ENCODE assay signal across 17 cellular contexts in the genomic region with DNA sequence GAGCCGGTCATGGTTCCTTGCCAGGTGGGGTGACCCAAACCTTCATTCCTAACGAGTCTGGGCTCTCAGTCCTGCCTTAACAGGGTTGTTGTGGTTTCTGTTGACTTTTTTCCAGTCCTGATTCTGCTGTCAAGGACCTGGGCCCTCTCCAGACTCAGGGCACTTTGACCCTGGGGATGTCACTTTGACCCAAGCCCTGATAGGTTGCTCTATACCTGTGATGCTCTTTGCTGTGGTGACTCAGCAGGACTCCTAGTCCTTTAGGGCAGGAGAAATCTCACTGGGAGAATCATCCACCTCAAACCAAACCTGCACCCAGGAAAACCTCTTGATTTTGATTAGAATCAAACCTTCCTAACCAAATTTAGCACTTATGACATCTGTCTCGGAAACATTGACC. TPM values are rescaled to one million over a fixed set of nuclear protein-coding genes. Genes with fewer than 3 reads are reported as not detected.
DNase-seq lines count a peak whose midpoint lies in the region; ATAC-seq and TF ChIP-seq lines count a peak whose summit lies in the region.
"Had no signal": no experiment of that assay in that cellular context is flagged by ENCODE, and none has a peak within 500 bp of the region (broad histone marks: within the 10 kb centered on the region; RNA-seq: fewer than 3 reads in every experiment).

No MANE protein-coding gene starts in this region.

- no peak overlapping the region for H3K4me3 ChIP-seq in endodermal cell (ENCODE audit: low read length)
- peak overlapping the region in 1 of 3 donors; percentile 3 for H3K4me3 ChIP-seq in liver (ENCODE audit: low read depth in 1 of 3, low read length in 3 of 3)
- H3K4me3 ChIP-seq in osteoblast (ENCODE audit: insufficient read depth, low read length), result no peak overlapping the region
- H3K4me3 ChIP-seq: A549 had no signal

- no peaks in the 10 kb centered on the region for H4K20me1 ChIP-seq in osteoblast (ENCODE audit: insufficient read depth, low read length)

- TF ChIP-seq CTCF in endodermal cell (conservative IDR thresholded peaks at IDR 0.05) (no peak), liver (IDR thresholded peaks at IDR 0.05; ENCODE audit: low read depth, low read length, missing input control) (no peak), osteoblast (IDR thresholded peaks at IDR 0.05; ENCODE audit: extremely low read depth, low read depth, low read length) (no peak), natural killer cell (IDR thresholded peaks at IDR 0.05) (no peak)

- H3K27ac ChIP-seq in endodermal cell (ENCODE audit: low read depth, low read length) (no peak overlapping the region), liver (ENCODE audit: low read depth in 1 of 2, low read length in 2 of 2) (peak overlapping the region; percentile 86 to 89), osteoblast (ENCODE audit: low read depth, low read length) (no peak overlapping the region)
- H3K27ac ChIP-seq: A549, C4-2B had no signal

- H3K9ac ChIP-seq in endodermal cell (ENCODE audit: extremely low read depth, low read length, poor library complexity, severe bottlenecking) (no peak overlapping the region), liver (ENCODE audit: low read depth in 1 of 2, low read length in 2 of 2) (peak overlapping the region in 1 of 2 donors; percentile 67)

- H3K27me3 ChIP-seq in endodermal cell (ENCODE audit: control insufficient read depth, insufficient read depth, low read length, poor library complexity, severe bottlenecking) (peaks cover 15% of the 10 kb centered on the region), liver (ENCODE audit: control insufficient read depth in 4 of 4, insufficient read depth in 4 of 4, low read length in 3 of 4) (no peaks in the 10 kb centered on the region), osteoblast (ENCODE audit: insufficient read depth, low read length) (peaks cover 8% of the 10 kb centered on the region)

- no peak overlapping the region for H3K4me3 Mint-ChIP-seq in endodermal cell
- H3K4me3 Mint-ChIP-seq in natural killer cell, result no peak overlapping the region
- H3K4me3 Mint-ChIP-seq: CD4-positive, alpha-beta memory T cell; H9 had no signal

- H3K9me3 ChIP-seq in endodermal cell (ENCODE audit: control insufficient read depth, low read length), result no peaks in the 10 kb centered on the region
- no peaks in the 10 kb centered on the region for H3K9me3 ChIP-seq in liver (ENCODE audit: control insufficient read depth in 4 of 4, low read length in 3 of 4)
- no peaks in the 10 kb centered on the region for H3K9me3 ChIP-seq in osteoblast (ENCODE audit: low read depth, low read length)
- H3K9me3 ChIP-seq: A549, BE2C had no signal

- H3K27ac Mint-ChIP-seq in endodermal cell, result no peak overlapping the region
- H3K27ac Mint-ChIP-seq in natural killer cell, result no peak overlapping the region
- H3K27ac Mint-ChIP-seq: CD4-positive, alpha-beta memory T cell; H9 had no signal

- intact Hi-C loops in natural killer cell (cut with micrococcal nuclease), result no loop called here

- H3K9me3 Mint-ChIP-seq in endodermal cell, result peaks cover 6% of the 10 kb centered on the region
- no peaks in the 10 kb centered on the region for H3K9me3 Mint-ChIP-seq in natural killer cell

- TF ChIP-seq RAD21 in liver (IDR thresholded peaks at IDR 0.05), result peak; percentile 51 to 65

- no peaks in the 10 kb centered on the region for H3K79me2 ChIP-seq in osteoblast (ENCODE audit: insufficient read depth, low read length)

- no peak overlapping the region for H3K4me2 ChIP-seq in osteoblast (ENCODE audit: insufficient read depth, low read length)
- H3K4me2 ChIP-seq: A549 had no signal

- peaks cover 17% of the 10 kb centered on the region for H3K27me3 Mint-ChIP-seq in endodermal cell (ENCODE audit: insufficient read depth)
- H3K27me3 Mint-ChIP-seq in natural killer cell (ENCODE audit: low read depth in 2 of 2), result peaks cover 10 to 17% of the 10 kb centered on the region in 2 donors

- no peak overlapping the region for H2AFZ ChIP-seq in osteoblast (ENCODE audit: low read length)

- 89 to 96% methylated on average over 3 of the region's 3 CpGs for WGBS in endodermal cell (ENCODE audit: insufficient coverage in 1 of 2, insufficient read length in 1 of 2), 2 experiments
- 35% methylated on average over 3 of the region's 3 CpGs for WGBS in liver

- no peaks in the 10 kb centered on the region for H3K36me3 Mint-ChIP-seq in endodermal cell (ENCODE audit: low read depth)
- no peaks in the 10 kb centered on the region for H3K36me3 Mint-ChIP-seq in natural killer cell
- H3K36me3 Mint-ChIP-seq: CD4-positive, alpha-beta memory T cell had no signal

- peaks cover 24% of the 10 kb centered on the region for H3K4me1 Mint-ChIP-seq in endodermal cell
- H3K4me1 Mint-ChIP-seq in natural killer cell, result peaks cover 0 to 6% of the 10 kb centered on the region in 2 donors
- H3K4me1 Mint-ChIP-seq: CD4-positive, alpha-beta memory T cell had no signal

- ATAC-seq in GM18867 (IDR thresholded peaks at IDR 0.05; ENCODE audit: unreplicated experiment) (no peak), natural killer cell (no peak)
- ATAC-seq: A549 had no signal

- peak; percentile 15 for DNase-seq in HuH-7.5 (ENCODE audit: low spot score)
- DNase-seq in endodermal cell, result peak; percentile 22
- DNase-seq in osteoblast (ENCODE audit: insufficient read length, low spot score, missing footprints), result peak; percentile 63
- no peak for DNase-seq in natural killer cell
- DNase-seq in NK-92 (lab: John Stamatoyannopoulos, UW; ENCODE audit: unreplicated experiment), result no peak
- DNase-seq: BE2C; CD4-positive, alpha-beta memory T cell; DND-41; GDM1; GOT3; H9 had no signal

- H3K4me1 ChIP-seq in endodermal cell (ENCODE audit: control insufficient read depth, insufficient read depth, low read length), result no peaks in the 10 kb centered on the region
- H3K4me1 ChIP-seq in liver (ENCODE audit: control insufficient read depth in 4 of 4, insufficient read depth in 4 of 4, low read length in 3 of 4), result peaks cover 6 to 30% (median 21%) of the 10 kb centered on the region in 4 donors
- no peaks in the 10 kb centered on the region for H3K4me1 ChIP-seq in osteoblast (ENCODE audit: insufficient read depth, low read length)
- H3K4me1 ChIP-seq: A549, BE2C had no signal

- H3K36me3 ChIP-seq in endodermal cell (ENCODE audit: control insufficient read depth, insufficient read depth, low read length) (no peaks in the 10 kb centered on the region), liver (ENCODE audit: control insufficient read depth in 4 of 4, insufficient read depth in 3 of 4, low read depth in 1 of 4, low read length in 3 of 4) (no peaks in the 10 kb centered on the region), osteoblast (ENCODE audit: insufficient read depth, low read length) (no peaks in the 10 kb centered on the region)
- H3K36me3 ChIP-seq: BE2C had no signal

TF ChIP-seq in liver, 16 proteins besides CTCF, POLR2A, EP300 and RAD21 (continues in another document):
- TF ChIP-seq, protein P1, sequence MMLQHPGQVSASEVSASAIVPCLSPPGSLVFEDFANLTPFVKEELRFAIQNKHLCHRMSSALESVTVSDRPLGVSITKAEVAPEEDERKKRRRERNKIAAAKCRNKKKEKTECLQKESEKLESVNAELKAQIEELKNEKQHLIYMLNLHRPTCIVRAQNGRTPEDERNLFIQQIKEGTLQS (IDR thresholded peaks at IDR 0.05), result peak; percentile 82
- peak in 1 of 2 donors; percentile 33 for TF ChIP-seq EGR1 (IDR thresholded peaks at IDR 0.05; ENCODE audit: low read depth in 2 of 2)
- TF ChIP-seq, protein P2, sequence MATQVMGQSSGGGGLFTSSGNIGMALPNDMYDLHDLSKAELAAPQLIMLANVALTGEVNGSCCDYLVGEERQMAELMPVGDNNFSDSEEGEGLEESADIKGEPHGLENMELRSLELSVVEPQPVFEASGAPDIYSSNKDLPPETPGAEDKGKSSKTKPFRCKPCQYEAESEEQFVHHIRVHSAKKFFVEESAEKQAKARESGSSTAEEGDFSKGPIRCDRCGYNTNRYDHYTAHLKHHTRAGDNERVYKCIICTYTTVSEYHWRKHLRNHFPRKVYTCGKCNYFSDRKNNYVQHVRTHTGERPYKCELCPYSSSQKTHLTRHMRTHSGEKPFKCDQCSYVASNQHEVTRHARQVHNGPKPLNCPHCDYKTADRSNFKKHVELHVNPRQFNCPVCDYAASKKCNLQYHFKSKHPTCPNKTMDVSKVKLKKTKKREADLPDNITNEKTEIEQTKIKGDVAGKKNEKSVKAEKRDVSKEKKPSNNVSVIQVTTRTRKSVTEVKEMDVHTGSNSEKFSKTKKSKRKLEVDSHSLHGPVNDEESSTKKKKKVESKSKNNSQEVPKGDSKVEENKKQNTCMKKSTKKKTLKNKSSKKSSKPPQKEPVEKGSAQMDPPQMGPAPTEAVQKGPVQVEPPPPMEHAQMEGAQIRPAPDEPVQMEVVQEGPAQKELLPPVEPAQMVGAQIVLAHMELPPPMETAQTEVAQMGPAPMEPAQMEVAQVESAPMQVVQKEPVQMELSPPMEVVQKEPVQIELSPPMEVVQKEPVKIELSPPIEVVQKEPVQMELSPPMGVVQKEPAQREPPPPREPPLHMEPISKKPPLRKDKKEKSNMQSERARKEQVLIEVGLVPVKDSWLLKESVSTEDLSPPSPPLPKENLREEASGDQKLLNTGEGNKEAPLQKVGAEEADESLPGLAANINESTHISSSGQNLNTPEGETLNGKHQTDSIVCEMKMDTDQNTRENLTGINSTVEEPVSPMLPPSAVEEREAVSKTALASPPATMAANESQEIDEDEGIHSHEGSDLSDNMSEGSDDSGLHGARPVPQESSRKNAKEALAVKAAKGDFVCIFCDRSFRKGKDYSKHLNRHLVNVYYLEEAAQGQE (IDR thresholded peaks at IDR 0.05), result peak; percentile 78
- TF ChIP-seq TAF1 (conservative IDR thresholded peaks at IDR 0.05), result no peak
- peak; percentile 73 for TF ChIP-seq FOXA2 (IDR thresholded peaks at IDR 0.05)
- peak; percentile 92 to 96 for TF ChIP-seq RXRA (IDR thresholded peaks at IDR 0.05)
- peak; percentile 73 for TF ChIP-seq FOXA1 (IDR thresholded peaks at IDR 0.05)
- TF ChIP-seq, protein P3, sequence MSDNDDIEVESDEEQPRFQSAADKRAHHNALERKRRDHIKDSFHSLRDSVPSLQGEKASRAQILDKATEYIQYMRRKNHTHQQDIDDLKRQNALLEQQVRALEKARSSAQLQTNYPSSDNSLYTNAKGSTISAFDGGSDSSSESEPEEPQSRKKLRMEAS (IDR thresholded peaks at IDR 0.05), result no peak
- TF ChIP-seq YY1 (IDR thresholded peaks at IDR 0.05), result peak; percentile 74
- TF ChIP-seq HNF4A (conservative IDR thresholded peaks at IDR 0.05), result peak; percentile 99 to 100
- peak; percentile 96 for TF ChIP-seq HNF4G (IDR thresholded peaks at IDR 0.05)

RNA-seq across cellular contexts. Expression of a gene that starts 20.5 kb away (rescaled TPM):
- under 1 TPM; 0.11 to 0.59 TPM for total RNA-seq in endodermal cell
- polyA plus RNA-seq in endodermal cell (2013, experiment 1 of 2), result 0.75 TPM
- 0.70 TPM for polyA plus RNA-seq in endodermal cell (2013, experiment 2 of 2)
- total RNA-seq in liver, result 1 to 10 TPM in 1 of 2 donors, under 1 TPM in 1; 0.89 to 3.3 TPM
- 1 to 10 TPM; 4.9 to 6.5 TPM for polyA plus RNA-seq in liver
- not detected in 2 replicates for total RNA-seq in osteoblast
- not detected for total RNA-seq in natural killer cell
- total RNA-seq: CD4-positive, alpha-beta memory T cell; HT1080 had no signal
- polyA plus RNA-seq: A549; AG04450; CD4-positive, alpha-beta memory T cell had no signal

RNA-seq across cellular contexts. Expression of a gene that starts 48.1 kb away (rescaled TPM):
- total RNA-seq in endodermal cell (under 1 TPM; 0.13 to 0.95 TPM), liver (under 1 TPM in 1 of 2 donors, not detected in 1; 0.08 TPM), osteoblast (2.1 and 2.2 TPM in 2 replicates), natural killer cell (1 to 10 TPM in 1 of 3 donors, under 1 TPM in 2; 0.05 to 1.2 (median 0.11) TPM)
- polyA plus RNA-seq in endodermal cell (2013, experiment 1 of 2), result 32.3 TPM
- 25.2 TPM for polyA plus RNA-seq in endodermal cell (2013, experiment 2 of 2)
- under 1 TPM; 0.07 to 0.46 TPM for polyA plus RNA-seq in liver
- total RNA-seq: CD4-positive, alpha-beta memory T cell had no signal
- polyA plus RNA-seq: AG04450; CD4-positive, alpha-beta memory T cell had no signal

Comparison
In these comparisons a context has a peak if more than half of its experiments do, and no peak if none do; other contexts are left out.
1. DNase-seq: peak in HuH-7.5 (single experiment), endodermal cell (single experiment) and osteoblast (single experiment); none in natural killer cell (single experiment) and NK-92 (single experiment).
2. H3K27ac ChIP-seq: peak in liver (2 of 2); none in endodermal cell (single experiment) and osteoblast (single experiment).